In the genomic region with DNA sequence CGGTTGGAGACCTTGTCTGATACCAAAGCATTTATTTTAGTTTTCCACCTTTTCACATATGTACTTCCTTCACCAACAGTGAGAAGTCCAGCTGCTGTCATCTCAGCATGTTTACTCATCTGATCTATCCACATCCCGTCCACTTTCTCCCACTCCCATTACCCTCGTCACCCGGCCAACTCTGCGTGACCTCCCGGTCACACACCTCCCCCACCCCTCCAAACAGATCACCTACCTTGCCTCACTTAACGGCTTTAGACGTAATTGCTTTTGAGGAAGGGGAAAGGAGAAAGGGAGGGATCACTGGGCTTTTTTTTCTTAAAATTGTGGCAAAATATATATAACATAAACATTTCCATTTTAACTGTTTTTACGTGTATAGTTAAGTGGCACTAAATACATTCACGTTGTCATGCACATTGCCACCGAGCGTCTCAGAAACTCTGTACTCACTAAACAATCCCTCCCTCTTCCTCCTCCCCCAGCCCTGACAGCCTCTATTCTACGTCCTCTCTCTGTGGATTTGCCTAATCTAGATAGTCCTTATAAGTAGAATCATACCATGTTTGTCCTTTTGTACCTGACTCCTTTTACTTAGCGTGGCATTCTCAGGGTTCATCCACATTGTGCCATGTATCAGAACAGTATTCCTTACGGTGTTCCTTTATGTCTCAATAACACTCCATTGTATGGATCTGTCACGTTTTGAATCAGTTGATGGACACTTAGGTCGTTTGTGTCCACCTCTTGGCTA, we compare ENCODE assay signal across 1 cellular context.
TF ChIP-seq lines count a peak whose summit lies in the region.

No MANE protein-coding gene starts in this region.

TF ChIP-seq in K562, 482 proteins besides CTCF, POLR2A, EP300 and RAD21 (continued from another document and continues in another):
- TF ChIP-seq ZFPM2 (CRISPR knock-in tag; IDR thresholded peaks at IDR 0.05) (no peak), GABPB2 (CRISPR knock-in tag; conservative IDR thresholded peaks at IDR 0.05) (no peak), MYC (IDR thresholded peaks at IDR 0.05; ENCODE audit: low read depth, low read length) (0 out of 2 replicates have a peak, but pooled peaks have one; percentile 8), MYC (CRISPR knock-in tag; IDR thresholded peaks at IDR 0.05; ENCODE audit: borderline replicate concordance, low read depth) (no peak), CEBPB (tag; IDR thresholded peaks at IDR 0.05) (no peak), CBX1 (IDR thresholded peaks at IDR 0.05; ENCODE audit: low read depth) (no peak; the same call in 1 of the 2 replicates), ZBTB1 (CRISPR knock-in tag; IDR thresholded peaks at IDR 0.05; ENCODE audit: borderline replicate concordance, low read depth) (no peak), ESRRA (IDR thresholded peaks at IDR 0.05; ENCODE audit: borderline replicate concordance, low read depth) (0 out of 2 replicates have a peak, but pooled peaks have one; percentile 23), ZNF589 (CRISPR knock-in tag; IDR thresholded peaks at IDR 0.05; ENCODE audit: low read depth) (0 out of 2 replicates have a peak, but pooled peaks have one; percentile 57), PTTG1 (tag; IDR thresholded peaks at IDR 0.05; ENCODE audit: low read depth) (no peak), RBM14 (IDR thresholded peaks at IDR 0.05; ENCODE audit: borderline replicate concordance, insufficient read depth, low read depth, low read length) (no peak), MEF2D (tag; conservative IDR thresholded peaks at IDR 0.05; ENCODE audit: low read depth) (no peak), ARHGAP35 (IDR thresholded peaks at IDR 0.05; ENCODE audit: partially characterized antibody) (no peak), ERF (CRISPR knock-in tag; IDR thresholded peaks at IDR 0.05) (no peak), ZNF12 (CRISPR knock-in tag; IDR thresholded peaks at IDR 0.05) (no peak), HDAC3 (IDR thresholded peaks at IDR 0.05; ENCODE audit: borderline replicate concordance, partially characterized antibody) (peak; percentile 32), SMARCE1 (IDR thresholded peaks at IDR 0.05) (peak; percentile 67), ZNF431 (CRISPR knock-in tag; IDR thresholded peaks at IDR 0.05) (no peak), ZNF212 (CRISPR knock-in tag; IDR thresholded peaks at IDR 0.05) (no peak), ATF7 (IDR thresholded peaks at IDR 0.05) (peak; percentile 40; the same call in 1 of the 2 replicates), ZNF121 (CRISPR knock-in tag; conservative IDR thresholded peaks at IDR 0.05) (no peak), NCOA6 (IDR thresholded peaks at IDR 0.05) (0 out of 2 replicates have a peak, but pooled peaks have one; percentile 25), DMBX1 (CRISPR knock-in tag; IDR thresholded peaks at IDR 0.05; ENCODE audit: borderline replicate concordance) (no peak), SMARCA4 (IDR thresholded peaks at IDR 0.05) (peak; percentile 34; the same call in 1 of the 2 replicates), HDAC1 (IDR thresholded peaks at IDR 0.05) (peak in 1 of 2 experiments; percentile 48; a peak in 1 of 4 replicates), SRSF9 (IDR thresholded peaks at IDR 0.05; ENCODE audit: borderline replicate concordance, low read depth, low read length) (no peak), MTA2 (IDR thresholded peaks at IDR 0.05; ENCODE audit: low read depth) (peak; percentile 35; the same call in 1 of the 2 replicates), NCOR1 (IDR thresholded peaks at IDR 0.05) (peak; percentile 30; the same call in 1 of the 2 replicates), RCOR1 (IDR thresholded peaks at IDR 0.05; ENCODE audit: borderline replicate concordance in 1 of 2, low read depth in 2 of 2, low read length in 2 of 2) (no peak), NFYB (IDR thresholded peaks at IDR 0.05; ENCODE audit: extremely low read depth, insufficient read length) (no peak), CREB1 (IDR thresholded peaks at IDR 0.05) (no peak), CREB1 (CRISPR knock-in tag; IDR thresholded peaks at IDR 0.05) (no peak), HMG20A (CRISPR knock-in tag; conservative IDR thresholded peaks at IDR 0.05) (no peak), ZNF316 (IDR thresholded peaks at IDR 0.05) (peak; percentile 28; the same call in 1 of the 2 replicates), BCL6 (CRISPR knock-in tag; IDR thresholded peaks at IDR 0.05) (no peak), PURB (CRISPR knock-in tag; IDR thresholded peaks at IDR 0.05; ENCODE audit: low read depth) (no peak), GABPA (tag; conservative IDR thresholded peaks at IDR 0.05; ENCODE audit: low read depth) (0 out of 2 replicates have a peak, but pooled peaks have one; percentile 17), MYBL2 (IDR thresholded peaks at IDR 0.05; ENCODE audit: low read depth) (no peak), MYBL2 (CRISPR knock-in tag; IDR thresholded peaks at IDR 0.05; ENCODE audit: borderline replicate concordance) (no peak), CREM (IDR thresholded peaks at IDR 0.05; ENCODE audit: low read depth) (peak; percentile 61), ZBED1 (IDR thresholded peaks at IDR 0.05) (no peak), SMAD1 (IDR thresholded peaks at IDR 0.05; ENCODE audit: low read depth, low read length, partially characterized antibody) (no peak), SMARCA5 (IDR thresholded peaks at IDR 0.05) (no peak), CHD1 (IDR thresholded peaks at IDR 0.05; ENCODE audit: low read length) (no peak), GABPB1 (CRISPR knock-in tag; IDR thresholded peaks at IDR 0.05) (no peak), CBFB (CRISPR knock-in tag; IDR thresholded peaks at IDR 0.05) (no peak), NELFE (IDR thresholded peaks at IDR 0.05; ENCODE audit: insufficient read depth, insufficient read length) (no peak), ZNF696 (CRISPR knock-in tag; conservative IDR thresholded peaks at IDR 0.05) (no peak), ZC3H4 (CRISPR knock-in tag; IDR thresholded peaks at IDR 0.05; ENCODE audit: borderline replicate concordance) (no peak)
- TF ChIP-seq, protein P1, sequence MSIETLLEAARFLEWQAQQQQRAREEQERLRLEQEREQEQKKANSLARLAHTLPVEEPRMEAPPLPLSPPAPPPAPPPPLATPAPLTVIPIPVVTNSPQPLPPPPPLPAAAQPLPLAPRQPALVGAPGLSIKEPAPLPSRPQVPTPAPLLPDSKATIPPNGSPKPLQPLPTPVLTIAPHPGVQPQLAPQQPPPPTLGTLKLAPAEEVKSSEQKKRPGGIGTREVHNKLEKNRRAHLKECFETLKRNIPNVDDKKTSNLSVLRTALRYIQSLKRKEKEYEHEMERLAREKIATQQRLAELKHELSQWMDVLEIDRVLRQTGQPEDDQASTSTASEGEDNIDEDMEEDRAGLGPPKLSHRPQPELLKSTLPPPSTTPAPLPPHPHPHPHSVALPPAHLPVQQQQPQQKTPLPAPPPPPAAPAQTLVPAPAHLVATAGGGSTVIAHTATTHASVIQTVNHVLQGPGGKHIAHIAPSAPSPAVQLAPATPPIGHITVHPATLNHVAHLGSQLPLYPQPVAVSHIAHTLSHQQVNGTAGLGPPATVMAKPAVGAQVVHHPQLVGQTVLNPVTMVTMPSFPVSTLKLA (conservative IDR thresholded peaks at IDR 0.05) = peak in 1 of 2 experiments; percentile 35; a peak in 1 of 4 replicates
- TF ChIP-seq, protein P2, sequence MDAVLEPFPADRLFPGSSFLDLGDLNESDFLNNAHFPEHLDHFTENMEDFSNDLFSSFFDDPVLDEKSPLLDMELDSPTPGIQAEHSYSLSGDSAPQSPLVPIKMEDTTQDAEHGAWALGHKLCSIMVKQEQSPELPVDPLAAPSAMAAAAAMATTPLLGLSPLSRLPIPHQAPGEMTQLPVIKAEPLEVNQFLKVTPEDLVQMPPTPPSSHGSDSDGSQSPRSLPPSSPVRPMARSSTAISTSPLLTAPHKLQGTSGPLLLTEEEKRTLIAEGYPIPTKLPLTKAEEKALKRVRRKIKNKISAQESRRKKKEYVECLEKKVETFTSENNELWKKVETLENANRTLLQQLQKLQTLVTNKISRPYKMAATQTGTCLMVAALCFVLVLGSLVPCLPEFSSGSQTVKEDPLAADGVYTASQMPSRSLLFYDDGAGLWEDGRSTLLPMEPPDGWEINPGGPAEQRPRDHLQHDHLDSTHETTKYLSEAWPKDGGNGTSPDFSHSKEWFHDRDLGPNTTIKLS (IDR thresholded peaks at IDR 0.05; ENCODE audit: borderline replicate concordance, low read depth) = no peak
- TF ChIP-seq, protein P3, sequence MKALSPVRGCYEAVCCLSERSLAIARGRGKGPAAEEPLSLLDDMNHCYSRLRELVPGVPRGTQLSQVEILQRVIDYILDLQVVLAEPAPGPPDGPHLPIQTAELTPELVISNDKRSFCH (CRISPR knock-in tag; IDR thresholded peaks at IDR 0.05) = no peak
- TF ChIP-seq, protein P3 (tag; IDR thresholded peaks at IDR 0.05) = no peak
- TF ChIP-seq, protein P4, sequence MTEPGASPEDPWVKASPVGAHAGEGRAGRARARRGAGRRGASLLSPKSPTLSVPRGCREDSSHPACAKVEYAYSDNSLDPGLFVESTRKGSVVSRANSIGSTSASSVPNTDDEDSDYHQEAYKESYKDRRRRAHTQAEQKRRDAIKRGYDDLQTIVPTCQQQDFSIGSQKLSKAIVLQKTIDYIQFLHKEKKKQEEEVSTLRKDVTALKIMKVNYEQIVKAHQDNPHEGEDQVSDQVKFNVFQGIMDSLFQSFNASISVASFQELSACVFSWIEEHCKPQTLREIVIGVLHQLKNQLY (CRISPR knock-in tag; conservative IDR thresholded peaks at IDR 0.05) = no peak
- TF ChIP-seq, protein P5, sequence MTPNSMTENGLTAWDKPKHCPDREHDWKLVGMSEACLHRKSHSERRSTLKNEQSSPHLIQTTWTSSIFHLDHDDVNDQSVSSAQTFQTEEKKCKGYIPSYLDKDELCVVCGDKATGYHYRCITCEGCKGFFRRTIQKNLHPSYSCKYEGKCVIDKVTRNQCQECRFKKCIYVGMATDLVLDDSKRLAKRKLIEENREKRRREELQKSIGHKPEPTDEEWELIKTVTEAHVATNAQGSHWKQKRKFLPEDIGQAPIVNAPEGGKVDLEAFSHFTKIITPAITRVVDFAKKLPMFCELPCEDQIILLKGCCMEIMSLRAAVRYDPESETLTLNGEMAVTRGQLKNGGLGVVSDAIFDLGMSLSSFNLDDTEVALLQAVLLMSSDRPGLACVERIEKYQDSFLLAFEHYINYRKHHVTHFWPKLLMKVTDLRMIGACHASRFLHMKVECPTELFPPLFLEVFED (CRISPR knock-in tag; conservative IDR thresholded peaks at IDR 0.05) = no peak; the same call in 1 of the 2 replicates
- TF ChIP-seq, protein P6, sequence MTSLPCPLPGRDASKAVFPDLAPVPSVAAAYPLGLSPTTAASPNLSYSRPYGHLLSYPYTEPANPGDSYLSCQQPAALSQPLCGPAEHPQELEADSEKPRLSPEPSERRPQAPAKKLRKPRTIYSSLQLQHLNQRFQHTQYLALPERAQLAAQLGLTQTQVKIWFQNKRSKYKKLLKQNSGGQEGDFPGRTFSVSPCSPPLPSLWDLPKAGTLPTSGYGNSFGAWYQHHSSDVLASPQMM (CRISPR knock-in tag; IDR thresholded peaks at IDR 0.05) = no peak
- TF ChIP-seq, protein P7, sequence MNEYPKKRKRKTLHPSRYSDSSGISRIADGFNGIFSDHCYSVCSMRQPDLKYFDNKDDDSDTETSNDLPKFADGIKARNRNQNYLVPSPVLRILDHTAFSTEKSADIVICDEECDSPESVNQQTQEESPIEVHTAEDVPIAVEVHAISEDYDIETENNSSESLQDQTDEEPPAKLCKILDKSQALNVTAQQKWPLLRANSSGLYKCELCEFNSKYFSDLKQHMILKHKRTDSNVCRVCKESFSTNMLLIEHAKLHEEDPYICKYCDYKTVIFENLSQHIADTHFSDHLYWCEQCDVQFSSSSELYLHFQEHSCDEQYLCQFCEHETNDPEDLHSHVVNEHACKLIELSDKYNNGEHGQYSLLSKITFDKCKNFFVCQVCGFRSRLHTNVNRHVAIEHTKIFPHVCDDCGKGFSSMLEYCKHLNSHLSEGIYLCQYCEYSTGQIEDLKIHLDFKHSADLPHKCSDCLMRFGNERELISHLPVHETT (CRISPR knock-in tag; conservative IDR thresholded peaks at IDR 0.05 in 1 of 2, IDR thresholded peaks at IDR 0.05 in 1 of 2) = peak in 1 of 2 experiments; percentile 57; a peak in 1 of 4 replicates
- TF ChIP-seq, protein P8, sequence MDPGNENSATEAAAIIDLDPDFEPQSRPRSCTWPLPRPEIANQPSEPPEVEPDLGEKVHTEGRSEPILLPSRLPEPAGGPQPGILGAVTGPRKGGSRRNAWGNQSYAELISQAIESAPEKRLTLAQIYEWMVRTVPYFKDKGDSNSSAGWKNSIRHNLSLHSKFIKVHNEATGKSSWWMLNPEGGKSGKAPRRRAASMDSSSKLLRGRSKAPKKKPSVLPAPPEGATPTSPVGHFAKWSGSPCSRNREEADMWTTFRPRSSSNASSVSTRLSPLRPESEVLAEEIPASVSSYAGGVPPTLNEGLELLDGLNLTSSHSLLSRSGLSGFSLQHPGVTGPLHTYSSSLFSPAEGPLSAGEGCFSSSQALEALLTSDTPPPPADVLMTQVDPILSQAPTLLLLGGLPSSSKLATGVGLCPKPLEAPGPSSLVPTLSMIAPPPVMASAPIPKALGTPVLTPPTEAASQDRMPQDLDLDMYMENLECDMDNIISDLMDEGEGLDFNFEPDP (CRISPR knock-in tag; IDR thresholded peaks at IDR 0.05) = no peak
- TF ChIP-seq, protein P9, sequence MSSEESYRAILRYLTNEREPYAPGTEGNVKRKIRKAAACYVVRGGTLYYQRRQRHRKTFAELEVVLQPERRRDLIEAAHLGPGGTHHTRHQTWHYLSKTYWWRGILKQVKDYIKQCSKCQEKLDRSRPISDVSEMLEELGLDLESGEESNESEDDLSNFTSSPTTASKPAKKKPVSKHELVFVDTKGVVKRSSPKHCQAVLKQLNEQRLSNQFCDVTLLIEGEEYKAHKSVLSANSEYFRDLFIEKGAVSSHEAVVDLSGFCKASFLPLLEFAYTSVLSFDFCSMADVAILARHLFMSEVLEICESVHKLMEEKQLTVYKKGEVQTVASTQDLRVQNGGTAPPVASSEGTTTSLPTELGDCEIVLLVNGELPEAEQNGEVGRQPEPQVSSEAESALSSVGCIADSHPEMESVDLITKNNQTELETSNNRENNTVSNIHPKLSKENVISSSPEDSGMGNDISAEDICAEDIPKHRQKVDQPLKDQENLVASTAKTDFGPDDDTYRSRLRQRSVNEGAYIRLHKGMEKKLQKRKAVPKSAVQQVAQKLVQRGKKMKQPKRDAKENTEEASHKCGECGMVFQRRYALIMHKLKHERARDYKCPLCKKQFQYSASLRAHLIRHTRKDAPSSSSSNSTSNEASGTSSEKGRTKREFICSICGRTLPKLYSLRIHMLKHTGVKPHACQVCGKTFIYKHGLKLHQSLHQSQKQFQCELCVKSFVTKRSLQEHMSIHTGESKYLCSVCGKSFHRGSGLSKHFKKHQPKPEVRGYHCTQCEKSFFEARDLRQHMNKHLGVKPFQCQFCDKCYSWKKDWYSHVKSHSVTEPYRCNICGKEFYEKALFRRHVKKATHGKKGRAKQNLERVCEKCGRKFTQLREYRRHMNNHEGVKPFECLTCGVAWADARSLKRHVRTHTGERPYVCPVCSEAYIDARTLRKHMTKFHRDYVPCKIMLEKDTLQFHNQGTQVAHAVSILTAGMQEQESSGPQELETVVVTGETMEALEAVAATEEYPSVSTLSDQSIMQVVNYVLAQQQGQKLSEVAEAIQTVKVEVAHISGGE (CRISPR knock-in tag; IDR thresholded peaks at IDR 0.05) = no peak
- TF ChIP-seq, protein P10, sequence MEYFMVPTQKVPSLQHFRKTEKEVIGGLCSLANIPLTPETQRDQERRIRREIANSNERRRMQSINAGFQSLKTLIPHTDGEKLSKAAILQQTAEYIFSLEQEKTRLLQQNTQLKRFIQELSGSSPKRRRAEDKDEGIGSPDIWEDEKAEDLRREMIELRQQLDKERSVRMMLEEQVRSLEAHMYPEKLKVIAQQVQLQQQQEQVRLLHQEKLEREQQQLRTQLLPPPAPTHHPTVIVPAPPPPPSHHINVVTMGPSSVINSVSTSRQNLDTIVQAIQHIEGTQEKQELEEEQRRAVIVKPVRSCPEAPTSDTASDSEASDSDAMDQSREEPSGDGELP (CRISPR knock-in tag; IDR thresholded peaks at IDR 0.05; ENCODE audit: borderline replicate concordance) = no peak
